ENCODE assay signal across 13 cellular contexts in genomic region chr4:4443821-4444220, GRCh38. TPM values are rescaled to one million over a fixed set of nuclear protein-coding genes. Genes with fewer than 3 reads are reported as not detected.
DNase-seq lines count a peak whose midpoint lies in the region; FAIRE-seq and TF ChIP-seq lines count a peak whose summit lies in the region.
"Had no signal": no experiment of that assay in that cellular context is flagged by ENCODE, and none has a peak within 500 bp of the region (broad histone marks: within the 10 kb centered on the region; RNA-seq: fewer than 3 reads in every experiment).

No MANE protein-coding gene starts in this region.

- no peak for FAIRE-seq in GM12891 (lab: Jason Lieb, UNC)
- FAIRE-seq: G401.6 had no signal

- TF ChIP-seq CTCF in AG04449 (IDR thresholded peaks at IDR 0.05; ENCODE audit: insufficient read depth, low read length, missing control alignments) (no peak), astrocyte of the spinal cord (IDR thresholded peaks at IDR 0.05; ENCODE audit: low read depth, low read length) (no peak), RWPE1 (conservative IDR thresholded peaks at IDR 0.05; ENCODE audit: low read depth) (no peak)

- CTCF ChIA-PET in AG04449 (lab: Yijun Ruan, JAX) = interaction anchor here (1.1 kb wide), 1 partner anchor 13 kb away, joined by 4 read pairs; no protein-coding TSS in a partner anchor
- CTCF ChIA-PET in RWPE1 (lab: Yijun Ruan, JAX) = no interaction called here

- POLR2A ChIA-PET in AG04449 (lab: Yijun Ruan, JAX) (no interaction called here), RWPE1 (lab: Yijun Ruan, JAX; ENCODE audit: low non-redundant PET) (no interaction called here)

- no peak for TF ChIP-seq POLR2A in GM12891 (IDR thresholded peaks at IDR 0.05; ENCODE audit: low read depth, low read length)

- H3K4me3 ChIP-seq in AG04449 (ENCODE audit: low read depth, low read length) = no peak overlapping the region
- no peak overlapping the region for H3K4me3 ChIP-seq in astrocyte of the spinal cord (ENCODE audit: low read depth, low read length)

- in situ Hi-C loops in astrocyte of the spinal cord (cut with HindIII; ENCODE audit: low sequenced_read_pairs) = no loop called here

- no peak overlapping the region for H3K27ac ChIP-seq in RWPE1

- DNase-seq in AG04449 (ENCODE audit: low read depth, low spot score) (peak; percentile 19), HS-27A (ENCODE audit: low read depth) (peak; percentile 22), astrocyte of the spinal cord (ENCODE audit: low read depth, low spot score) (peak; percentile 66), islet precursor cell (peak; percentile 93), RWPE1 (ENCODE audit: low spot score) (no peak), NCI-H82 (lab: John Stamatoyannopoulos, UW) (no peak), NOMO-1 (lab: John Stamatoyannopoulos, UW; ENCODE audit: unreplicated experiment in 2 of 2) (no peak), GM12891 (ENCODE audit: insufficient read length, low spot score) (no peak)
- DNase-seq: activated CD4-positive, alpha-beta T cell treated with anti-CD3 and anti-CD28 coated beads for 4 hours; stimulated activated CD4-positive, alpha-beta T cell treated with anti-CD3 and anti-CD28 coated beads, Interleukin-4, amount 100 ng/mL, for 1 hour; stimulated activated naive CD4-positive, alpha-beta T cell; T-cell had no signal

TF ChIP-seq in GM12891, 5 proteins besides CTCF, POLR2A, EP300 and RAD21:
- TF ChIP-seq TAF1 (IDR thresholded peaks at IDR 0.05; ENCODE audit: low read depth, low read length) (no peak), POLR2AphosphoS5 (IDR thresholded peaks at IDR 0.05; ENCODE audit: low read depth, low read length) (no peak), SPI1 (IDR thresholded peaks at IDR 0.05; ENCODE audit: low read depth, low read length) (no peak), PAX5 (IDR thresholded peaks at IDR 0.05; ENCODE audit: insufficient read depth, low read length, severe bottlenecking) (no peak), POU2F2 (IDR thresholded peaks at IDR 0.05; ENCODE audit: low read depth, low read length) (no peak)

RNA-seq across cellular contexts. Expression of gene NSG1, which starts 56.9 kb away (rescaled TPM):
- 0.40 TPM for polyA plus RNA-seq in GM12891 (2012; ENCODE audit: low read depth, missing spikeins)

Comparison
In these comparisons a context has a peak if more than half of its experiments do, and no peak if none do; other contexts are left out.
1. DNase-seq: peak in AG04449 (single experiment), HS-27A (single experiment), astrocyte of the spinal cord (single experiment) and islet precursor cell (single experiment); none in RWPE1 (single experiment), NCI-H82 (single experiment), NOMO-1 (0 of 2) and GM12891 (single experiment).